Comparison of ENCODE assay signal across 12 cellular contexts in genomic region chr15:67166280-67167009, GRCh38.
A peak's percentile ranks its signal among the peaks of the same experiment; 100 is the strongest.
DNase-seq lines count a peak whose midpoint lies in the region; ATAC-seq and TF ChIP-seq lines count a peak whose summit lies in the region.
"Had no signal": no experiment of that assay in that cellular context is flagged by ENCODE, and none has a peak within 500 bp of the region (broad histone marks: within the 10 kb centered on the region; RNA-seq: fewer than 3 reads in every experiment).

No MANE protein-coding gene starts in this region.

- DNase-seq in activated CD8-positive, alpha-beta T cell treated with anti-CD3 and anti-CD28 coated beads, Interleukin-2, amount 10 ng/mL, durations not matched to agents 7 days and 5 days: no peak
- no peak for DNase-seq in activated CD8-positive, alpha-beta T cell treated with anti-CD3 and anti-CD28 coated beads for 36 hours
- DNase-seq in activated T-helper 1 cell treated with anti-CD3 and anti-CD28 coated beads, Interleukin-12 subunit alpha, Interleukin-12 subunit beta, Interleukin-2, Interleukin-4 antibody, amounts not matched to agents 30 ng/mL and 10 ng/mL and 1 ng/mL, durations not matched to agents 14 hours and 24 hours and 36 hours (ENCODE audit: low spot score): no peak
- no peak for DNase-seq in NCI-H1417 treated with DMSO at 0.1 percent for 48 hours (lab: John Stamatoyannopoulos, UW)
- DNase-seq in MG63: no peak
- DNase-seq in GM19240 (ENCODE audit: insufficient read length, low spot score): no peak
- DNase-seq: activated CD4-positive, CD25-positive, alpha-beta regulatory T cell treated with anti-CD3 and anti-CD28 coated beads, Interleukin-2, amount 50 U/mL, for 72 hours; NCI-H2081 treated with DMSO at 0.1 percent for 48 hours; occipital lobe had no signal

- H3K9ac ChIP-seq in iPS-18a (ENCODE audit: low read length): no peak overlapping the region

- peaks cover 43% of the 10 kb centered on the region for H3K36me3 Mint-ChIP-seq in activated CD8-positive, alpha-beta T cell treated with anti-CD3 and anti-CD28 coated beads, Interleukin-2, amount 10 ng/mL, durations not matched to agents 7 days and 5 days (ENCODE audit: low read depth)
- H3K36me3 Mint-ChIP-seq in activated CD8-positive, alpha-beta T cell treated with anti-CD3 and anti-CD28 coated beads for 36 hours (ENCODE audit: low read depth): peaks cover 18% of the 10 kb centered on the region
- H3K36me3 Mint-ChIP-seq in activated T-helper 1 cell treated with anti-CD3 and anti-CD28 coated beads, Interleukin-12 subunit alpha, Interleukin-12 subunit beta, Interleukin-2, Interleukin-4 antibody, amounts not matched to agents 30 ng/mL and 10 ng/mL and 1 ng/mL, durations not matched to agents 14 hours and 24 hours and 36 hours (ENCODE audit: low read depth): peaks cover 54% of the 10 kb centered on the region
- H3K36me3 Mint-ChIP-seq in stimulated activated memory B cell treated with anti-CD40 and anti-IgM and Interleukin-4, amounts not matched to agents 10 μg/mL and 1 μg/mL and 100 μg/mL, for 72 hours: peaks cover 71% of the 10 kb centered on the region

- no peak for ATAC-seq in activated CD8-positive, alpha-beta T cell treated with anti-CD3 and anti-CD28 coated beads, Interleukin-2, amount 10 ng/mL, durations not matched to agents 7 days and 5 days
- no peak for ATAC-seq in activated CD8-positive, alpha-beta T cell treated with anti-CD3 and anti-CD28 coated beads for 36 hours
- ATAC-seq in stimulated activated memory B cell treated with anti-CD40 and anti-IgM and Interleukin-4, amounts not matched to agents 10 μg/mL and 1 μg/mL and 100 μg/mL, for 72 hours: no peak
- ATAC-seq: HCT116 had no signal

- H3K4me3 Mint-ChIP-seq in activated CD8-positive, alpha-beta T cell treated with anti-CD3 and anti-CD28 coated beads, Interleukin-2, amount 10 ng/mL, durations not matched to agents 7 days and 5 days: no peak overlapping the region
- no peak overlapping the region for H3K4me3 Mint-ChIP-seq in activated CD8-positive, alpha-beta T cell treated with anti-CD3 and anti-CD28 coated beads for 36 hours
- H3K4me3 Mint-ChIP-seq in activated T-helper 1 cell treated with anti-CD3 and anti-CD28 coated beads, Interleukin-12 subunit alpha, Interleukin-12 subunit beta, Interleukin-2, Interleukin-4 antibody, amounts not matched to agents 30 ng/mL and 10 ng/mL and 1 ng/mL, durations not matched to agents 14 hours and 24 hours and 36 hours: no peak overlapping the region
- no peak overlapping the region for H3K4me3 Mint-ChIP-seq in stimulated activated memory B cell treated with anti-CD40 and anti-IgM and Interleukin-4, amounts not matched to agents 10 μg/mL and 1 μg/mL and 100 μg/mL, for 72 hours

- H3K4me1 Mint-ChIP-seq in activated CD8-positive, alpha-beta T cell treated with anti-CD3 and anti-CD28 coated beads, Interleukin-2, amount 10 ng/mL, durations not matched to agents 7 days and 5 days (ENCODE audit: low read depth): no peaks in the 10 kb centered on the region
- peaks cover 5% of the 10 kb centered on the region for H3K4me1 Mint-ChIP-seq in activated CD8-positive, alpha-beta T cell treated with anti-CD3 and anti-CD28 coated beads for 36 hours (ENCODE audit: low read depth)
- peaks cover 47% of the 10 kb centered on the region for H3K4me1 Mint-ChIP-seq in activated T-helper 1 cell treated with anti-CD3 and anti-CD28 coated beads, Interleukin-12 subunit alpha, Interleukin-12 subunit beta, Interleukin-2, Interleukin-4 antibody, amounts not matched to agents 30 ng/mL and 10 ng/mL and 1 ng/mL, durations not matched to agents 14 hours and 24 hours and 36 hours (ENCODE audit: low read depth)
- H3K4me1 Mint-ChIP-seq in stimulated activated memory B cell treated with anti-CD40 and anti-IgM and Interleukin-4, amounts not matched to agents 10 μg/mL and 1 μg/mL and 100 μg/mL, for 72 hours: peaks cover 47% of the 10 kb centered on the region

- H3K36me3 ChIP-seq in iPS-18a (ENCODE audit: control insufficient read depth, low read depth, low read length) (no peaks in the 10 kb centered on the region), MG63 (peaks cover 96% of the 10 kb centered on the region)

- intact Hi-C loops in activated CD8-positive, alpha-beta T cell treated with anti-CD3 and anti-CD28 coated beads for 36 hours (cut with micrococcal nuclease): no loop called here
- intact Hi-C loops in activated T-helper 1 cell treated with anti-CD3 and anti-CD28 coated beads, Interleukin-12 subunit alpha, Interleukin-12 subunit beta, Interleukin-2, Interleukin-4 antibody, amounts not matched to agents 30 ng/mL and 10 ng/mL and 1 ng/mL, durations not matched to agents 14 hours and 24 hours and 36 hours (cut with micrococcal nuclease): no loop called here

- peak overlapping the region; percentile 17 for H3K27ac ChIP-seq in iPS-18a (ENCODE audit: low read length)

- no peak for TF ChIP-seq CTCF in activated CD8-positive, alpha-beta T cell treated with anti-CD3 and anti-CD28 coated beads for 36 hours (IDR thresholded peaks at IDR 0.05)

- H3K27ac Mint-ChIP-seq in activated CD8-positive, alpha-beta T cell treated with anti-CD3 and anti-CD28 coated beads, Interleukin-2, amount 10 ng/mL, durations not matched to agents 7 days and 5 days: peak overlapping the region; percentile 32
- no peak overlapping the region for H3K27ac Mint-ChIP-seq in activated CD8-positive, alpha-beta T cell treated with anti-CD3 and anti-CD28 coated beads for 36 hours
- H3K27ac Mint-ChIP-seq in activated T-helper 1 cell treated with anti-CD3 and anti-CD28 coated beads, Interleukin-12 subunit alpha, Interleukin-12 subunit beta, Interleukin-2, Interleukin-4 antibody, amounts not matched to agents 30 ng/mL and 10 ng/mL and 1 ng/mL, durations not matched to agents 14 hours and 24 hours and 36 hours: peak overlapping the region; percentile 64
- H3K27ac Mint-ChIP-seq in stimulated activated memory B cell treated with anti-CD40 and anti-IgM and Interleukin-4, amounts not matched to agents 10 μg/mL and 1 μg/mL and 100 μg/mL, for 72 hours: peak overlapping the region; percentile 35

- H3K9me3 ChIP-seq in iPS-18a (ENCODE audit: control insufficient read depth, low read depth, low read length): no peaks in the 10 kb centered on the region
- no peaks in the 10 kb centered on the region for H3K9me3 ChIP-seq in MG63

- CTCF ChIA-PET in activated CD8-positive, alpha-beta T cell treated with anti-CD3 and anti-CD28 coated beads, Interleukin-2, amount 10 ng/mL, durations not matched to agents 7 days and 5 days (lab: Charles Lee): no interaction called here
- CTCF ChIA-PET in activated CD8-positive, alpha-beta T cell treated with anti-CD3 and anti-CD28 coated beads for 36 hours (lab: Charles Lee): no interaction called here

- no peaks in the 10 kb centered on the region for H3K27me3 ChIP-seq in iPS-18a (ENCODE audit: control insufficient read depth, insufficient read depth, low read length)
- no peaks in the 10 kb centered on the region for H3K27me3 ChIP-seq in MG63

- no peaks in the 10 kb centered on the region for H3K27me3 Mint-ChIP-seq in activated CD8-positive, alpha-beta T cell treated with anti-CD3 and anti-CD28 coated beads, Interleukin-2, amount 10 ng/mL, durations not matched to agents 7 days and 5 days (ENCODE audit: low read depth)
- no peaks in the 10 kb centered on the region for H3K27me3 Mint-ChIP-seq in activated CD8-positive, alpha-beta T cell treated with anti-CD3 and anti-CD28 coated beads for 36 hours
- no peaks in the 10 kb centered on the region for H3K27me3 Mint-ChIP-seq in activated T-helper 1 cell treated with anti-CD3 and anti-CD28 coated beads, Interleukin-12 subunit alpha, Interleukin-12 subunit beta, Interleukin-2, Interleukin-4 antibody, amounts not matched to agents 30 ng/mL and 10 ng/mL and 1 ng/mL, durations not matched to agents 14 hours and 24 hours and 36 hours (ENCODE audit: insufficient read depth)
- no peaks in the 10 kb centered on the region for H3K27me3 Mint-ChIP-seq in stimulated activated memory B cell treated with anti-CD40 and anti-IgM and Interleukin-4, amounts not matched to agents 10 μg/mL and 1 μg/mL and 100 μg/mL, for 72 hours

- POLR2A ChIA-PET in activated CD8-positive, alpha-beta T cell treated with anti-CD3 and anti-CD28 coated beads, Interleukin-2, amount 10 ng/mL, durations not matched to agents 7 days and 5 days (lab: Charles Lee): no interaction called here
- POLR2A ChIA-PET in activated CD8-positive, alpha-beta T cell treated with anti-CD3 and anti-CD28 coated beads for 36 hours (lab: Charles Lee): interaction anchor here (0.7 to 0.8 kb wide), 2 partner anchors 25 to 214 kb away, joined by 3 read pairs; no protein-coding TSS in a partner anchor

- H3K4me3 ChIP-seq in iPS-18a (ENCODE audit: low read length) (peak overlapping the region; percentile 35), MG63 (no peak overlapping the region)

- peaks cover 26% of the 10 kb centered on the region for H3K4me1 ChIP-seq in iPS-18a (ENCODE audit: control insufficient read depth, low read depth, low read length)

- H3K9me3 Mint-ChIP-seq in activated CD8-positive, alpha-beta T cell treated with anti-CD3 and anti-CD28 coated beads, Interleukin-2, amount 10 ng/mL, durations not matched to agents 7 days and 5 days (ENCODE audit: insufficient read depth): no peaks in the 10 kb centered on the region
- H3K9me3 Mint-ChIP-seq in activated CD8-positive, alpha-beta T cell treated with anti-CD3 and anti-CD28 coated beads for 36 hours: no peaks in the 10 kb centered on the region
- H3K9me3 Mint-ChIP-seq in activated T-helper 1 cell treated with anti-CD3 and anti-CD28 coated beads, Interleukin-12 subunit alpha, Interleukin-12 subunit beta, Interleukin-2, Interleukin-4 antibody, amounts not matched to agents 30 ng/mL and 10 ng/mL and 1 ng/mL, durations not matched to agents 14 hours and 24 hours and 36 hours: no peaks in the 10 kb centered on the region
- H3K9me3 Mint-ChIP-seq in stimulated activated memory B cell treated with anti-CD40 and anti-IgM and Interleukin-4, amounts not matched to agents 10 μg/mL and 1 μg/mL and 100 μg/mL, for 72 hours: no peaks in the 10 kb centered on the region
